In the genomic region with DNA sequence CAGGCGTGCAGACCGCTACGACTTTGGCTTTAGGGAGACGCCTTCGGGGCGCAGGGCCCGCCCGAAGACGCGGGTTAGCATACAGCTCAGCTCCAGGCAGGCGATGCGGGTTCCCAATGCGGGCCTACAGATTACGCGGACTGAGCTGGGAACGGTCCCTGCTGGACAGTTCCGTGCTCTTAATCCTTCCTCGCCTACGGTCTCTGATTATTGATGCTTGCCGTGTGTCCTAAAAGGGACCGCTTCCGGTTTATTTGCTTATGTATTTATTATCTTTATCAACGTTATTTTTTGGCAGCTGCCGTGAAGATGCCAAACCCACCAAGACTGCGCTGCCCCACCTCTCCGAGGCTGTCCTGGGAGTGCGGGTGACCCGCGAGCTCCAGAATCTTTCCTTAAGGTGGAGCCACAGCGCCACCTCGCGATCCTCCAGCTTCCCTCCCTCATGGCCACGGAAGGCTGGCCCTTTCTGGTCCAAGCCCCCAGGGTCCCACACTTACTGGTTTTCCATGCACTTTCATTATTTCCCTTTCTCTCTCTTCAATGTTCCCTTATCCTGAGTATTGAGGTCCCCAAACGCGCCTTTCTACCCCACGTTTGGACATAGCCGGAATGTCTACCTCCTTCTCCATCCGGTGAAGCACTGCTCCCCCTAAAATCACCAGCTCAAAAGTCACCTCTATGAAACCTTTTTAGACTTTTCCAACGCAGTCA, we compare ENCODE assay signal across 7 cellular contexts. TPM values are rescaled to one million over a fixed set of nuclear protein-coding genes. Genes with fewer than 3 reads are reported as not detected.
A peak's percentile ranks its signal among the peaks of the same experiment; 100 is the strongest.
DNase-seq lines count a peak whose midpoint lies in the region; FAIRE-seq and TF ChIP-seq lines count a peak whose summit lies in the region.

No MANE protein-coding gene starts in this region.

- CTCF ChIA-PET in HEK293 (lab: Yijun Ruan, JAX) = interaction anchor here (0.6 to 5.4 kb wide), 54 partner anchors 9 to 1953 kb away, joined by 3 to 88 read pairs (median 4); no protein-coding TSS in a partner anchor

- FAIRE-seq in GM12891 (lab: Jason Lieb, UNC) = peak; percentile 60

- POLR2A ChIA-PET in HEK293 (lab: Yijun Ruan, JAX) = interaction anchor here (0.5 to 1.4 kb wide), 4 partner anchors 12 to 1328 kb away, joined by 3 to 6 read pairs (median 4); no protein-coding TSS in a partner anchor

- no peaks in the 10 kb centered on the region for H3K36me3 ChIP-seq in HEK293 (ENCODE audit: control insufficient read depth in 2 of 2, insufficient read depth in 1 of 2, low read length in 2 of 2)
- no peaks in the 10 kb centered on the region for H3K36me3 ChIP-seq in WERI-Rb-1

- H3K27ac ChIP-seq in HEK293 (ENCODE audit: extremely low read depth, low read depth, low read length) (no peak overlapping the region), WERI-Rb-1 (no peak overlapping the region)

- TF ChIP-seq CTCF in HEK293 (tag by site-specific recombination; IDR thresholded peaks at IDR 0.05) (peak; percentile 97), WERI-Rb-1 (IDR thresholded peaks at IDR 0.05; ENCODE audit: low read depth, low read length) (peak; percentile 88), cardiac fibroblast (IDR thresholded peaks at IDR 0.05; ENCODE audit: low read depth, low read length) (peak; percentile 87)

- TF ChIP-seq POLR2A in GM12891 (IDR thresholded peaks at IDR 0.05; ENCODE audit: low read depth, low read length) = no peak

- H3K4me1 ChIP-seq in HEK293 (ENCODE audit: control insufficient read depth, insufficient read depth, low read length) = no peaks in the 10 kb centered on the region

- H3K9me3 ChIP-seq in HEK293 (ENCODE audit: control insufficient read depth, insufficient read depth, low read depth, low read length) (no peaks in the 10 kb centered on the region), WERI-Rb-1 (ENCODE audit: severe bottlenecking) (no peaks in the 10 kb centered on the region)

- peaks cover 24% of the 10 kb centered on the region for H3K27me3 ChIP-seq in WERI-Rb-1 (ENCODE audit: insufficient read depth, low read depth, severe bottlenecking)

- H3K4me3 ChIP-seq in HEK293 (ENCODE audit: low read depth, low read length) = no peak overlapping the region; the same call in 1 of the 2 replicates
- H3K4me3 ChIP-seq in WERI-Rb-1 (ENCODE audit: low read depth, low read length) = peak overlapping the region; percentile 41
- peak overlapping the region; percentile 30 to 44 for H3K4me3 ChIP-seq in cardiac fibroblast (replicated peaks in 1 of 2; ENCODE audit: low read depth in 2 of 2, low read length in 2 of 2)

- DNase-seq in GM12891 (ENCODE audit: insufficient read length, low spot score) (peak; percentile 65), NAMALWA (ENCODE audit: low spot score) (peak; percentile 93), WERI-Rb-1 (peak; percentile 76), cardiac fibroblast (ENCODE audit: low read depth in 2 of 2) (peak; percentile 76 to 83), kidney glomerular epithelial cell (lab: John Stamatoyannopoulos, UW) (peak; percentile 73)
- DNase-seq in stimulated activated CD4-positive, alpha-beta T cell treated with anti-CD3 and anti-CD28 coated beads, Interleukin-2, amount 100 ng/mL, for 24 hours = peak; percentile 78 to 83

TF ChIP-seq in GM12891, 5 proteins besides CTCF, POLR2A, EP300 and RAD21:
- TF ChIP-seq TAF1 (IDR thresholded peaks at IDR 0.05; ENCODE audit: low read depth, low read length) (no peak), POLR2AphosphoS5 (IDR thresholded peaks at IDR 0.05; ENCODE audit: low read depth, low read length) (no peak), PAX5 (IDR thresholded peaks at IDR 0.05; ENCODE audit: insufficient read depth, low read length, severe bottlenecking) (no peak), POU2F2 (IDR thresholded peaks at IDR 0.05; ENCODE audit: low read depth, low read length) (0 out of 2 replicates have a peak, but pooled peaks have one; percentile 37), SPI1 (IDR thresholded peaks at IDR 0.05; ENCODE audit: low read depth, low read length) (0 out of 2 replicates have a peak, but pooled peaks have one; percentile 0)

TF ChIP-seq in HEK293, 187 proteins besides CTCF, POLR2A, EP300 and RAD21 (continues in another document):
- TF ChIP-seq KLF9 (tag by site-specific recombination; IDR thresholded peaks at IDR 0.05; ENCODE audit: low read depth) (peak; percentile 41; the same call in 1 of the 2 replicates), ZNF600 (tag by site-specific recombination; IDR thresholded peaks at IDR 0.05) (0 out of 2 replicates have a peak, but pooled peaks have one; percentile 22), ZFP37 (tag by site-specific recombination; IDR thresholded peaks at IDR 0.05) (peak; percentile 79; the same call in 1 of the 2 replicates), SP3 (tag by site-specific recombination; IDR thresholded peaks at IDR 0.05) (peak; percentile 7; the same call in 1 of the 2 replicates), ZNF626 (tag by site-specific recombination; IDR thresholded peaks at IDR 0.05) (no peak), ZNF10 (tag by site-specific recombination; IDR thresholded peaks at IDR 0.05) (0 out of 2 replicates have a peak, but pooled peaks have one; percentile 62), ZNF169 (tag by site-specific recombination; IDR thresholded peaks at IDR 0.05) (no peak), ZNF221 (tag by site-specific recombination; IDR thresholded peaks at IDR 0.05; ENCODE audit: borderline replicate concordance) (no peak), ZNF223 (tag by site-specific recombination; IDR thresholded peaks at IDR 0.05) (no peak), ZNF558 (tag by site-specific recombination; IDR thresholded peaks at IDR 0.05) (no peak), SETDB1 (IDR thresholded peaks at IDR 0.05; ENCODE audit: insufficient read length, low read length) (no peak)
- TF ChIP-seq, protein P1, sequence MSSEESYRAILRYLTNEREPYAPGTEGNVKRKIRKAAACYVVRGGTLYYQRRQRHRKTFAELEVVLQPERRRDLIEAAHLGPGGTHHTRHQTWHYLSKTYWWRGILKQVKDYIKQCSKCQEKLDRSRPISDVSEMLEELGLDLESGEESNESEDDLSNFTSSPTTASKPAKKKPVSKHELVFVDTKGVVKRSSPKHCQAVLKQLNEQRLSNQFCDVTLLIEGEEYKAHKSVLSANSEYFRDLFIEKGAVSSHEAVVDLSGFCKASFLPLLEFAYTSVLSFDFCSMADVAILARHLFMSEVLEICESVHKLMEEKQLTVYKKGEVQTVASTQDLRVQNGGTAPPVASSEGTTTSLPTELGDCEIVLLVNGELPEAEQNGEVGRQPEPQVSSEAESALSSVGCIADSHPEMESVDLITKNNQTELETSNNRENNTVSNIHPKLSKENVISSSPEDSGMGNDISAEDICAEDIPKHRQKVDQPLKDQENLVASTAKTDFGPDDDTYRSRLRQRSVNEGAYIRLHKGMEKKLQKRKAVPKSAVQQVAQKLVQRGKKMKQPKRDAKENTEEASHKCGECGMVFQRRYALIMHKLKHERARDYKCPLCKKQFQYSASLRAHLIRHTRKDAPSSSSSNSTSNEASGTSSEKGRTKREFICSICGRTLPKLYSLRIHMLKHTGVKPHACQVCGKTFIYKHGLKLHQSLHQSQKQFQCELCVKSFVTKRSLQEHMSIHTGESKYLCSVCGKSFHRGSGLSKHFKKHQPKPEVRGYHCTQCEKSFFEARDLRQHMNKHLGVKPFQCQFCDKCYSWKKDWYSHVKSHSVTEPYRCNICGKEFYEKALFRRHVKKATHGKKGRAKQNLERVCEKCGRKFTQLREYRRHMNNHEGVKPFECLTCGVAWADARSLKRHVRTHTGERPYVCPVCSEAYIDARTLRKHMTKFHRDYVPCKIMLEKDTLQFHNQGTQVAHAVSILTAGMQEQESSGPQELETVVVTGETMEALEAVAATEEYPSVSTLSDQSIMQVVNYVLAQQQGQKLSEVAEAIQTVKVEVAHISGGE (tag by site-specific recombination; conservative IDR thresholded peaks at IDR 0.05; ENCODE audit: low read depth) = peak; percentile 52
- TF ChIP-seq, protein P2, sequence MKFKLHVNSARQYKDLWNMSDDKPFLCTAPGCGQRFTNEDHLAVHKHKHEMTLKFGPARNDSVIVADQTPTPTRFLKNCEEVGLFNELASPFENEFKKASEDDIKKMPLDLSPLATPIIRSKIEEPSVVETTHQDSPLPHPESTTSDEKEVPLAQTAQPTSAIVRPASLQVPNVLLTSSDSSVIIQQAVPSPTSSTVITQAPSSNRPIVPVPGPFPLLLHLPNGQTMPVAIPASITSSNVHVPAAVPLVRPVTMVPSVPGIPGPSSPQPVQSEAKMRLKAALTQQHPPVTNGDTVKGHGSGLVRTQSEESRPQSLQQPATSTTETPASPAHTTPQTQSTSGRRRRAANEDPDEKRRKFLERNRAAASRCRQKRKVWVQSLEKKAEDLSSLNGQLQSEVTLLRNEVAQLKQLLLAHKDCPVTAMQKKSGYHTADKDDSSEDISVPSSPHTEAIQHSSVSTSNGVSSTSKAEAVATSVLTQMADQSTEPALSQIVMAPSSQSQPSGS (tag by site-specific recombination; IDR thresholded peaks at IDR 0.05; ENCODE audit: low read depth) = no peak
- TF ChIP-seq, protein P3, sequence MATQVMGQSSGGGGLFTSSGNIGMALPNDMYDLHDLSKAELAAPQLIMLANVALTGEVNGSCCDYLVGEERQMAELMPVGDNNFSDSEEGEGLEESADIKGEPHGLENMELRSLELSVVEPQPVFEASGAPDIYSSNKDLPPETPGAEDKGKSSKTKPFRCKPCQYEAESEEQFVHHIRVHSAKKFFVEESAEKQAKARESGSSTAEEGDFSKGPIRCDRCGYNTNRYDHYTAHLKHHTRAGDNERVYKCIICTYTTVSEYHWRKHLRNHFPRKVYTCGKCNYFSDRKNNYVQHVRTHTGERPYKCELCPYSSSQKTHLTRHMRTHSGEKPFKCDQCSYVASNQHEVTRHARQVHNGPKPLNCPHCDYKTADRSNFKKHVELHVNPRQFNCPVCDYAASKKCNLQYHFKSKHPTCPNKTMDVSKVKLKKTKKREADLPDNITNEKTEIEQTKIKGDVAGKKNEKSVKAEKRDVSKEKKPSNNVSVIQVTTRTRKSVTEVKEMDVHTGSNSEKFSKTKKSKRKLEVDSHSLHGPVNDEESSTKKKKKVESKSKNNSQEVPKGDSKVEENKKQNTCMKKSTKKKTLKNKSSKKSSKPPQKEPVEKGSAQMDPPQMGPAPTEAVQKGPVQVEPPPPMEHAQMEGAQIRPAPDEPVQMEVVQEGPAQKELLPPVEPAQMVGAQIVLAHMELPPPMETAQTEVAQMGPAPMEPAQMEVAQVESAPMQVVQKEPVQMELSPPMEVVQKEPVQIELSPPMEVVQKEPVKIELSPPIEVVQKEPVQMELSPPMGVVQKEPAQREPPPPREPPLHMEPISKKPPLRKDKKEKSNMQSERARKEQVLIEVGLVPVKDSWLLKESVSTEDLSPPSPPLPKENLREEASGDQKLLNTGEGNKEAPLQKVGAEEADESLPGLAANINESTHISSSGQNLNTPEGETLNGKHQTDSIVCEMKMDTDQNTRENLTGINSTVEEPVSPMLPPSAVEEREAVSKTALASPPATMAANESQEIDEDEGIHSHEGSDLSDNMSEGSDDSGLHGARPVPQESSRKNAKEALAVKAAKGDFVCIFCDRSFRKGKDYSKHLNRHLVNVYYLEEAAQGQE (tag by site-specific recombination; IDR thresholded peaks at IDR 0.05) = peak; percentile 96

RNA-seq across cellular contexts. Expression of a gene that starts 7.0 kb away (rescaled TPM):
- polyA plus RNA-seq in GM12891 (2012; ENCODE audit: low read depth, missing spikeins) = 2.8 TPM
